ENCODE assay signal across 13 cellular contexts in the genomic region with DNA sequence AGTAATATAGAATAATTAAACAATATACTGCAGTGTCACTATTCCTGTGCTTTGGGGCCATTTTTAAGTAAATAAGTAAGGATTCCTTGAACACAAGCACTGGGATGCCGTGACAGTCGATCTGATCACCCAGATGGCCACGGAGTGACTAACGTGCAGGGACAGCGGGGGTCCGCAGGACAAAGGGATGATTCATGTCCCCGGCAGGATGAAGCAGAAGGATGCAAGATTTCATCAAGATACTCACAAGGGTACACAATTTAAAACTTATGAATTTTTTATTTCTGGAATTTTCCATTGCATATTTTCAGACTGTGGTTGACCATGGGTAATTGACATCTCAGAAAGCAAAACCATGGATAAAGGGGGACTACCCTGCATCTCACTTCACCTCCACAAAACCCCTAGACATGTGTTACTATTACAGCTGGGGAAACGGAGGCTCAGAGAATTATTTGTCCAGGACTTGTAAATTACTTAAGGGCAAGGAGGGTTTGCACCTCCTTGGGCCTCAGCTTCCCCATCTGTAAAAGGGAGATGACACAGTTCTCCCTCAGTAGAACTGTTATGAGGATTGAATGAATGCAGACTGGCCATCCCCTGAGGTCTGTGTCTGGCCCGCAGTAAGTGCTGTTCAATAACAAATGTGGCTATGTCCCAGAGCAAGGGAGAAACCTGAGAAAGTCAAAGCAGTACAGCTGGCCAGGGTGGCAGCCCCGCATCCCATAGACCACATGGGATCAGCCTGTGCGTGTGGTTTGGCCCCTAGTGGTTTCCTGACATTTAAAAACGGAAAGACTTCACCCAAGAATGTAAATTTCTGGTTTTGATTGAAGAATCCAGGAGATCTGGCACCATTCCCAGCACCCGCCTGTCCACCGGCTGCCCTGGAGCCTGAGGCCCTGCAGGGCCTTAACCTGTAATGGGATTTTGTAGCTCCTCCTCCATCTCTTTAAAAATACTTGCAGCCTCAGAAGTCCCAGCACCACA.
DNase-seq lines count a peak whose midpoint lies in the region; FAIRE-seq and TF ChIP-seq lines count a peak whose summit lies in the region.
"Had no signal": no experiment of that assay in that cellular context is flagged by ENCODE, and none has a peak within 500 bp of the region (broad histone marks: within the 10 kb centered on the region; RNA-seq: fewer than 3 reads in every experiment).

No MANE protein-coding gene starts in this region.

- H2AFZ ChIP-seq in osteoblast (ENCODE audit: low read length) = no peak overlapping the region

- H3K27me3 Mint-ChIP-seq in MCF 10A (ENCODE audit: insufficient read depth, unreplicated experiment) = peaks cover 29% of the 10 kb centered on the region

- H4K20me1 ChIP-seq in osteoblast (ENCODE audit: insufficient read depth, low read length) = no peaks in the 10 kb centered on the region

- H3K4me1 ChIP-seq in breast epithelium (no peaks in the 10 kb centered on the region), osteoblast (ENCODE audit: insufficient read depth, low read length) (no peaks in the 10 kb centered on the region)

- no peaks in the 10 kb centered on the region for H3K4me1 Mint-ChIP-seq in MCF 10A (ENCODE audit: insufficient read depth, unreplicated experiment)
- H3K4me1 Mint-ChIP-seq: activated CD4-positive, alpha-beta T cell treated with anti-CD3 and anti-CD28 coated beads, Interleukin-2, amount 10 ng/mL, durations not matched to agents 24 days and 14 days; central memory CD8-positive, alpha-beta T cell had no signal

- no TSS peak for BruUV-seq in MCF 10A (replicated peaks; lab: Mats Ljungman, UMichigan)

- H3K27me3 ChIP-seq in breast epithelium = peaks cover 0 to 16% of the 10 kb centered on the region in 2 donors
- no peaks in the 10 kb centered on the region for H3K27me3 ChIP-seq in osteoblast (ENCODE audit: insufficient read depth, low read length)

- no peak overlapping the region for H3K4me3 Mint-ChIP-seq in MCF 10A (ENCODE audit: unreplicated experiment)
- H3K4me3 Mint-ChIP-seq: activated CD4-positive, alpha-beta T cell treated with anti-CD3 and anti-CD28 coated beads, Interleukin-2, amount 10 ng/mL, durations not matched to agents 24 days and 14 days; central memory CD8-positive, alpha-beta T cell had no signal

- H3K36me3 ChIP-seq in breast epithelium (no peaks in the 10 kb centered on the region), osteoblast (ENCODE audit: insufficient read depth, low read length) (no peaks in the 10 kb centered on the region)
- H3K36me3 ChIP-seq: esophagus squamous epithelium had no signal

- FAIRE-seq in urothelium cell line (lab: Jason Lieb, UNC) = peak; percentile 50

- TF ChIP-seq POLR2A in breast epithelium (IDR thresholded peaks at IDR 0.05) = no peak

- H3K9me3 Mint-ChIP-seq in MCF 10A (ENCODE audit: unreplicated experiment) = peaks cover 6% of the 10 kb centered on the region
- H3K9me3 Mint-ChIP-seq: activated CD4-positive, alpha-beta T cell treated with anti-CD3 and anti-CD28 coated beads, Interleukin-2, amount 10 ng/mL, durations not matched to agents 24 days and 14 days; central memory CD8-positive, alpha-beta T cell had no signal

- DNase-seq in MCF 10A (ENCODE audit: unreplicated experiment) = peak; percentile 51
- DNase-seq in breast epithelium (ENCODE audit: low spot score in 2 of 2) = no peak
- DNase-seq in RPMI7951 (ENCODE audit: low read depth) = peak; percentile 100
- peak; percentile 12 for DNase-seq in fibroblast of mammary gland (ENCODE audit: low read depth)
- peak; percentile 88 for DNase-seq in urothelium cell line (ENCODE audit: low spot score)
- DNase-seq in central memory CD4-positive, alpha-beta T cell = no peak
- no peak for DNase-seq in activated CD4-positive, alpha-beta T cell treated with anti-CD3 and anti-CD28 coated beads, Interleukin-2, amount 50 U/mL, for 1 hour
- no peak for DNase-seq in osteoblast (ENCODE audit: insufficient read length, low spot score, missing footprints)
- DNase-seq: activated CD4-positive, alpha-beta T cell treated with anti-CD3 and anti-CD28 coated beads, Interleukin-2, amount 10 ng/mL, durations not matched to agents 24 days and 14 days; esophagus squamous epithelium; NCI-H1092; NCI-H510A treated with DMSO at 0.1 percent for 48 hours had no signal

- TF ChIP-seq CTCF in MCF 10A (IDR thresholded peaks at IDR 0.05; ENCODE audit: unreplicated experiment) = no peak
- no peak for TF ChIP-seq CTCF in breast epithelium (IDR thresholded peaks at IDR 0.05)
- no peak for TF ChIP-seq CTCF in fibroblast of mammary gland (conservative IDR thresholded peaks at IDR 0.05; ENCODE audit: control insufficient read depth, insufficient read depth, low read depth, low read length)
- TF ChIP-seq CTCF in osteoblast (IDR thresholded peaks at IDR 0.05; ENCODE audit: extremely low read depth, low read depth, low read length) = no peak

- H3K79me2 ChIP-seq in osteoblast (ENCODE audit: insufficient read depth, low read length) = no peaks in the 10 kb centered on the region

- H3K27ac ChIP-seq in breast epithelium (no peak overlapping the region), osteoblast (ENCODE audit: low read depth, low read length) (no peak overlapping the region)
- H3K27ac ChIP-seq: esophagus squamous epithelium had no signal

- intact Hi-C loops in MCF 10A (cut with micrococcal nuclease) = no loop called here
- intact Hi-C loops in breast epithelium (cut with DNase I; ENCODE audit: low total_unique reads) = no loop called here

- CTCF ChIA-PET in MCF 10A (lab: Yijun Ruan, JAX) = interaction anchor here (0.8 kb wide), 1 partner anchor 10 kb away, joined by 3 read pairs; no protein-coding TSS in a partner anchor

- no peaks in the 10 kb centered on the region for H3K36me3 Mint-ChIP-seq in MCF 10A (ENCODE audit: insufficient read depth, unreplicated experiment)

- POLR2A ChIA-PET in MCF 10A (lab: Yijun Ruan, JAX) = interaction anchor here (0.7 to 1.3 kb wide), 3 partner anchors 9 to 402 kb away, joined by 3 to 5 read pairs (median 3); partner anchors contain the start of gene TFAP2C

- H3K4me2 ChIP-seq in osteoblast (ENCODE audit: insufficient read depth, low read length) = no peak overlapping the region

- no peak overlapping the region for H3K27ac Mint-ChIP-seq in MCF 10A (ENCODE audit: low read depth, unreplicated experiment)
- H3K27ac Mint-ChIP-seq: activated CD4-positive, alpha-beta T cell treated with anti-CD3 and anti-CD28 coated beads, Interleukin-2, amount 10 ng/mL, durations not matched to agents 24 days and 14 days had no signal

- peaks cover 0 to 7% of the 10 kb centered on the region in 2 donors for H3K9me3 ChIP-seq in breast epithelium
- no peaks in the 10 kb centered on the region for H3K9me3 ChIP-seq in osteoblast (ENCODE audit: low read depth, low read length)

- H3K4me3 ChIP-seq in breast epithelium (no peak overlapping the region), fibroblast of mammary gland (ENCODE audit: control insufficient read depth, low read depth, low read length) (no peak overlapping the region), osteoblast (ENCODE audit: insufficient read depth, low read length) (no peak overlapping the region)
- H3K4me3 ChIP-seq: esophagus squamous epithelium had no signal

Comparison
In these comparisons a context has a peak if more than half of its experiments do, and no peak if none do; other contexts are left out.
1. DNase-seq: peak in MCF 10A (single experiment), RPMI7951 (single experiment), fibroblast of mammary gland (single experiment) and urothelium cell line (single experiment); none in breast epithelium (0 of 2), central memory CD4-positive, alpha-beta T cell (single experiment), activated CD4-positive, alpha-beta T cell treated with anti-CD3 and anti-CD28 coated beads, Interleukin-2, amount 50 U/mL, for 1 hour (single experiment) and osteoblast (single experiment).